ENCODE assay signal across 1 cellular context in genomic region chr1:156150107-156151000, GRCh38.
TF ChIP-seq lines count a peak whose summit lies in the region.

No MANE protein-coding gene starts in this region.

TF ChIP-seq in GM12878, 131 proteins besides CTCF, POLR2A, EP300 and RAD21:
- TF ChIP-seq MXI1 (IDR thresholded peaks at IDR 0.05; ENCODE audit: low read depth, low read length): no peak
